Comparison of ENCODE assay signal across 21 cellular contexts in the genomic region with DNA sequence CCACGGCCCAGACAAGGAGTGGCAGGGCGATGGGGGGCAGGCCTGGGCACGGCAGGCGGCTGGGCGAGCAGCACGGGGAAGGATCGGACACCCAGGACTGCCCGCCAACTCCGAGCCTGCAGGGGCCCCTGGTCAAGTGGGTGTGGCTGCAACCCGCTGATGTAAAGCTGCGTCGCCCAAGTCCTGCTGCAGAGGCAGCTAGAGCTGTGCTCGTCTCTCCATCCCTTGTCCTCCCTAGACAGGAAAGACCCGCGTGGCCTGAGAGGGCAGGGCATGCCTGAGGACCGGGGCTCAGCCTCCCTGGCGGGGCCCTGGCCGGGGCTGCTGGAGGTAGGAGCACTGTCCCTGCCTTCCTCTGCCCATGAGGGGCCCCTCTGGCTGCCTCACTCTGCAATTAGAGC.
"Had no signal": no experiment of that assay in that cellular context is flagged by ENCODE, and none has a peak within 500 bp of the region (broad histone marks: within the 10 kb centered on the region; RNA-seq: fewer than 3 reads in every experiment).

No MANE protein-coding gene starts in this region.

- DNase-seq: effector CD4-positive, alpha-beta T cell; hypothalamus; immature natural killer cell; islet precursor cell; left ventricle myocardium superior; lower lobe of right lung; naive thymus-derived CD8-positive, alpha-beta T cell; stimulated activated CD4-positive, alpha-beta T cell treated with anti-CD3 and anti-CD28 coated beads, Interleukin-2, amount 100 ng/mL, for 24 hours; stimulated activated CD4-positive, alpha-beta T cell treated with anti-CD3 and anti-CD28 coated beads, Interleukin-4, amount 100 ng/mL, for 24 hours; stimulated activated naive B cell treated with anti-CD40 and anti-IgM and Interleukin-4, amounts not matched to agents 10 μg/mL and 1 μg/mL and 100 μg/mL, for 72 hours; uterus had no signal

- H3K4me1 ChIP-seq: lower lobe of right lung, prostate gland, right atrium auricular region, tibial nerve, upper lobe of left lung, uterus had no signal

- H3K36me3 ChIP-seq: lower lobe of right lung, prostate gland, right atrium auricular region, thoracic aorta, tibial nerve, upper lobe of left lung, uterus had no signal

- H3K4me2 ChIP-seq: smooth muscle cell had no signal

- H3K9me3 ChIP-seq: lower lobe of right lung, prostate gland, right atrium auricular region, thoracic aorta, tibial nerve, upper lobe of left lung, uterus had no signal

- ATAC-seq: left ventricle myocardium superior; lower lobe of right lung; naive thymus-derived CD8-positive, alpha-beta T cell; sciatic nerve; stimulated activated naive B cell treated with anti-CD40 and anti-IgM and Interleukin-4, amounts not matched to agents 10 μg/mL and 1 μg/mL and 100 μg/mL, for 72 hours had no signal

- FAIRE-seq: colon, frontal cortex had no signal

- H3K27ac ChIP-seq: dorsolateral prefrontal cortex, lower lobe of right lung, prostate gland, right atrium auricular region, thoracic aorta, tibial nerve, upper lobe of left lung, uterus had no signal

- H3K4me3 ChIP-seq: dorsolateral prefrontal cortex, lower lobe of right lung, prostate gland, right atrium auricular region, smooth muscle cell, thoracic aorta, tibial nerve, upper lobe of left lung, uterus had no signal

- H3K27me3 ChIP-seq: dorsolateral prefrontal cortex, right atrium auricular region, tibial nerve, upper lobe of left lung, uterus had no signal
